ENCODE assay signal across 1 cellular context in the genomic region with DNA sequence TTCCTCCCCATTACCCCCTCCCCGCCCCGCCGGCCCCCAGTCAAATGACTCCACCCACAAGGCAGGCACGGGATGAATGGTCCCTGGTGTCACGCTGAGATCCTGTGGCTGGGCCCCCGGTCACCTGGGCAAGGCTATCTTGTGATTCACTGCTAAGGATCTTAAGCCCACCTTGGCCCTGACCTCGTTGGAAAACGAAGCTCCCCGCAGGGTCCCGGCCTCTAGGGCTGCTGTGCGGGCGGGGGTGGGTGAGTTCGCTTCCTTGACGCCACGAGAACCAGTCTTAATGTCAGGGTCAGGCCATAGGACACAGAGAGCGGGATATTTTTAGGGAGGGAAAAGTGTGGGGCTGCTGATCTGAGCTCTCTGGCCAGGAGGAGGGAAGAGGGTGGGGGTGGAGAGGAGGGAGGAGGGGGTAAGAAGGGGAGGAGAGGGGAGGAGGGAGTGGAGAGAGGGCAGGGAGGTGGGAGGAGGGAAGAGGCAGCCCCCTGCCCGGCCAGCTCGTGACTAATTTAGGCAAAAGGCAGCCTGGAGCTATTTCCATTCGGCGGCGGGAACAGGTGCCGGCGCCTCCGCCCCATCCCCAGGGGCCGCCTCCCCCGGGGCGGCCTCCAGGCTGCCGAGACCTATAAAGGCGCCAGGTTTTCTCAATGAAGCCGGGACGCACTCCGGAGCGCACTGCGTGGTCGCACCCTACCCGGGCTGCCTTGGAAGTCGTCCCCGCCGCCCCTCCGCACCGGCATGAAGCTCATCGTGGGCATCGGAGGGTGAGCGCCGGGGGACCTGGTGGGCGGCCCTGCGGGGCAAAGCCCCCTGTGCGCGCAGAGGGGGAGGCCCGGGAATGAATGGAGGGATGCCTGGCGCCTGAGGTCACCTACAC.
TF ChIP-seq lines count a peak whose summit lies in the region.

A gene with protein sequence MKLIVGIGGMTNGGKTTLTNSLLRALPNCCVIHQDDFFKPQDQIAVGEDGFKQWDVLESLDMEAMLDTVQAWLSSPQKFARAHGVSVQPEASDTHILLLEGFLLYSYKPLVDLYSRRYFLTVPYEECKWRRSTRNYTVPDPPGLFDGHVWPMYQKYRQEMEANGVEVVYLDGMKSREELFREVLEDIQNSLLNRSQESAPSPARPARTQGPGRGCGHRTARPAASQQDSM (plus strand): TSS at position 139 of the 880 bp plus-strand sequence. CDS start 603 bp downstream, at position 742.

TF ChIP-seq in H1, 55 proteins besides CTCF, POLR2A, EP300 and RAD21:
- TF ChIP-seq TBP (IDR thresholded peaks at IDR 0.05; ENCODE audit: low read depth, low read length) (peak; percentile 33), TAF7 (optimal IDR thresholded peaks at IDR 0.05; ENCODE audit: borderline replicate concordance, low read depth, low read length) (peak; percentile 64), CREB1 (IDR thresholded peaks at IDR 0.05) (no peak; the same call in 1 of the 2 replicates), ASH2L (IDR thresholded peaks at IDR 0.05; ENCODE audit: low read length) (peak; percentile 82), SP1 (IDR thresholded peaks at IDR 0.05; ENCODE audit: low read depth, low read length) (no peak; the same call in 1 of the 2 replicates), SIN3A (conservative IDR thresholded peaks at IDR 0.05 in 1 of 2, IDR thresholded peaks at IDR 0.05 in 1 of 2; ENCODE audit: low read depth in 1 of 2, low read length in 2 of 2) (peak in 1 of 2 experiments; percentile 66; a peak in 1 of 4 replicates), HDAC2 (IDR thresholded peaks at IDR 0.05; ENCODE audit: borderline replicate concordance in 1 of 2, low read depth in 2 of 2, low read length in 2 of 2) (0 out of 4 replicates have a peak, but pooled peaks have one; percentile 9 to 31), RBBP5 (IDR thresholded peaks at IDR 0.05; ENCODE audit: borderline replicate concordance, low read depth, low read length) (peak; percentile 61; the same call in 1 of the 2 replicates), JUND (IDR thresholded peaks at IDR 0.05; ENCODE audit: low read length) (peak; percentile 37; the same call in 1 of the 2 replicates), SP4 (IDR thresholded peaks at IDR 0.05; ENCODE audit: low read length) (0 out of 2 replicates have a peak, but pooled peaks have one; percentile 48), TCF12 (IDR thresholded peaks at IDR 0.05; ENCODE audit: low read depth, low read length) (0 out of 2 replicates have a peak, but pooled peaks have one; percentile 55), CEBPB (IDR thresholded peaks at IDR 0.05; ENCODE audit: low read depth, low read length) (no peak), TAF1 (IDR thresholded peaks at IDR 0.05; ENCODE audit: low read depth, low read length) (peak; percentile 74; the same call in 1 of the 2 replicates), RFX5 (IDR thresholded peaks at IDR 0.05; ENCODE audit: borderline replicate concordance, low read depth, low read length) (no peak), KDM4A (IDR thresholded peaks at IDR 0.05; ENCODE audit: low read depth, low read length, severe bottlenecking) (peak; percentile 39), TEAD4 (IDR thresholded peaks at IDR 0.05; ENCODE audit: low read depth, low read length) (no peak), EGR1 (IDR thresholded peaks at IDR 0.05; ENCODE audit: borderline replicate concordance, low read depth, low read length) (peak; percentile 72), BCL11A (IDR thresholded peaks at IDR 0.05; ENCODE audit: low read depth in 2 of 2, low read length in 2 of 2) (no peak), SP2 (IDR thresholded peaks at IDR 0.05; ENCODE audit: low read length) (no peak), POLR2AphosphoS5 (IDR thresholded peaks at IDR 0.05; ENCODE audit: low read depth, low read length) (peak; percentile 38; the same call in 1 of the 2 replicates)
- TF ChIP-seq, protein P1, sequence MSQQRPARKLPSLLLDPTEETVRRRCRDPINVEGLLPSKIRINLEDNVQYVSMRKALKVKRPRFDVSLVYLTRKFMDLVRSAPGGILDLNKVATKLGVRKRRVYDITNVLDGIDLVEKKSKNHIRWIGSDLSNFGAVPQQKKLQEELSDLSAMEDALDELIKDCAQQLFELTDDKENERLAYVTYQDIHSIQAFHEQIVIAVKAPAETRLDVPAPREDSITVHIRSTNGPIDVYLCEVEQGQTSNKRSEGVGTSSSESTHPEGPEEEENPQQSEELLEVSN (IDR thresholded peaks at IDR 0.05): peak; percentile 79
- TF ChIP-seq, protein P2, sequence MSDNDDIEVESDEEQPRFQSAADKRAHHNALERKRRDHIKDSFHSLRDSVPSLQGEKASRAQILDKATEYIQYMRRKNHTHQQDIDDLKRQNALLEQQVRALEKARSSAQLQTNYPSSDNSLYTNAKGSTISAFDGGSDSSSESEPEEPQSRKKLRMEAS (IDR thresholded peaks at IDR 0.05): peak; percentile 20
- TF ChIP-seq, protein P3, sequence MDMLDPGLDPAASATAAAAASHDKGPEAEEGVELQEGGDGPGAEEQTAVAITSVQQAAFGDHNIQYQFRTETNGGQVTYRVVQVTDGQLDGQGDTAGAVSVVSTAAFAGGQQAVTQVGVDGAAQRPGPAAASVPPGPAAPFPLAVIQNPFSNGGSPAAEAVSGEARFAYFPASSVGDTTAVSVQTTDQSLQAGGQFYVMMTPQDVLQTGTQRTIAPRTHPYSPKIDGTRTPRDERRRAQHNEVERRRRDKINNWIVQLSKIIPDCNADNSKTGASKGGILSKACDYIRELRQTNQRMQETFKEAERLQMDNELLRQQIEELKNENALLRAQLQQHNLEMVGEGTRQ (IDR thresholded peaks at IDR 0.05; ENCODE audit: low read length): 0 out of 2 replicates have a peak, but pooled peaks have one; percentile 39
